ENCODE assay signal across 18 cellular contexts in the genomic region with DNA sequence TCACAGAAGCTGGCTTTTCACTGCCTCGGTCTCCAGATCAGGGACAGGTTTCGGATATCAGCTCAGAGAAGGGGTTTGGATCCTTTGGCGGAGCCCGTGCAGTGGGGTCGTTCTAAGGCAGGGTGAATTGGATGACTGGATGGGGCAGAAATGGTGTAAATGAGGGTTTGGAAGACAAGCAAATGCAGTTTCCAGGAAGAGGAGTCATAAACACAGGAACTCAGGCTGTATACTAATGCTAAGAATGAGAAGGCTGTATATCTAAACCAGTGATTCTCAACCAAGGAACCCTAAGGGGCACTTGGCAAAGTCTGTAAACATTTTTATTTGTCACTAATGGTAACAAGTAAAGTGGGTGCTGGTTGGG.
DNase-seq lines count a peak whose midpoint lies in the region; ATAC-seq and TF ChIP-seq lines count a peak whose summit lies in the region.
"Had no signal": no experiment of that assay in that cellular context is flagged by ENCODE, and none has a peak within 500 bp of the region (broad histone marks: within the 10 kb centered on the region; RNA-seq: fewer than 3 reads in every experiment).

No MANE protein-coding gene starts in this region.

- POLR2A ChIA-PET in SK-N-SH (lab: Yijun Ruan, JAX) = no interaction called here

- H4K20me1 ChIP-seq in GM23248 (ENCODE audit: insufficient read depth) (no peaks in the 10 kb centered on the region), SK-N-SH (ENCODE audit: insufficient read depth) (no peaks in the 10 kb centered on the region), hepatocyte (ENCODE audit: insufficient read depth, poor library complexity, severe bottlenecking) (no peaks in the 10 kb centered on the region)

- TF ChIP-seq CTCF in SK-N-SH (IDR thresholded peaks at IDR 0.05) (no peak), hepatocyte (IDR thresholded peaks at IDR 0.05; ENCODE audit: poor library complexity) (no peak)

- H3K27me3 ChIP-seq in GM23248 (replicated peaks; ENCODE audit: insufficient read depth) = no peaks in the 10 kb centered on the region
- H3K27me3 ChIP-seq in SK-N-SH (ENCODE audit: insufficient read depth) = no peaks in the 10 kb centered on the region
- H3K27me3 ChIP-seq in hepatocyte = no peaks in the 10 kb centered on the region
- H3K27me3 ChIP-seq: neutrophil had no signal

- peak overlapping the region; percentile 67 for H3K4me2 ChIP-seq in GM23248 (ENCODE audit: unreplicated experiment)
- H3K4me2 ChIP-seq in SK-N-SH = peak overlapping the region; percentile 72
- peak overlapping the region; percentile 56 for H3K4me2 ChIP-seq in hepatocyte

- peaks cover 19% of the 10 kb centered on the region for H3K4me1 ChIP-seq in GM23248 (ENCODE audit: insufficient read depth)
- peaks cover 0 to 14% of the 10 kb centered on the region in 2 experiments; a peak in 2 of 4 replicates for H3K4me1 ChIP-seq in SK-N-SH (ENCODE audit: control insufficient read depth in 1 of 2, insufficient read depth in 2 of 2, low read depth in 1 of 2, low read length in 1 of 2)
- H3K4me1 ChIP-seq in hepatocyte (ENCODE audit: insufficient read depth) = peaks cover 18% of the 10 kb centered on the region

- H3K4me3 ChIP-seq in GM23248 = peak overlapping the region; percentile 48
- peak overlapping the region; percentile 10 to 22; a peak in 2 of 4 replicates for H3K4me3 ChIP-seq in SK-N-SH (ENCODE audit: low read depth in 2 of 2, low read length in 1 of 2)
- no peak overlapping the region for H3K4me3 ChIP-seq in hepatocyte
- H3K4me3 ChIP-seq in skeletal muscle cell (ENCODE audit: low read depth, low read length) = peak overlapping the region; percentile 19

- peak overlapping the region; percentile 73 for H2AFZ ChIP-seq in GM23248
- H2AFZ ChIP-seq in SK-N-SH (ENCODE audit: low read depth) = peak overlapping the region; percentile 92
- peak overlapping the region; percentile 16 for H2AFZ ChIP-seq in hepatocyte

- no peak for TF ChIP-seq RAD21 in SK-N-SH (IDR thresholded peaks at IDR 0.05; ENCODE audit: low read length)

- in situ Hi-C loops in GM23248 (cut with MboI) = no loop called here

- no peaks in the 10 kb centered on the region for H3K9me2 ChIP-seq in GM23248 (ENCODE audit: insufficient read depth)
- H3K9me2 ChIP-seq in SK-N-SH = no peaks in the 10 kb centered on the region
- no peaks in the 10 kb centered on the region for H3K9me2 ChIP-seq in hepatocyte (replicated peaks; ENCODE audit: insufficient read depth)

- no peaks in the 10 kb centered on the region for H3K9me3 ChIP-seq in GM23248 (ENCODE audit: low read depth)
- no peaks in the 10 kb centered on the region for H3K9me3 ChIP-seq in SK-N-SH
- H3K9me3 ChIP-seq in hepatocyte (ENCODE audit: low read depth) = no peaks in the 10 kb centered on the region
- H3K9me3 ChIP-seq: neutrophil had no signal

- ATAC-seq in HG03139 (IDR thresholded peaks at IDR 0.05; ENCODE audit: unreplicated experiment) = no peak
- ATAC-seq: right cardiac atrium; stimulated activated naive CD8-positive, alpha-beta T cell treated with anti-CD3 and anti-CD28 coated beads, Interleukin-15, amount 100 ng/mL, for 72 hours had no signal

- 31 to 40% methylated on average over 5 of the region's 5 CpGs for WGBS in GM23248 (ENCODE audit: low coverage in 1 of 2, low lambda C conversion rate in 2 of 2, missing lambda C conversion rate in 2 of 2), 2 experiments
- WGBS in SK-N-SH (ENCODE audit: low lambda C conversion rate) = 9% methylated on average over 5 of the region's 5 CpGs
- WGBS in hepatocyte (ENCODE audit: low lambda C conversion rate, missing lambda C conversion rate) = 49% methylated on average over 5 of the region's 5 CpGs

- H3K79me2 ChIP-seq in GM23248 (ENCODE audit: insufficient read depth) (no peaks in the 10 kb centered on the region), SK-N-SH (ENCODE audit: insufficient read depth) (no peaks in the 10 kb centered on the region), hepatocyte (no peaks in the 10 kb centered on the region)

- TF ChIP-seq EP300 in SK-N-SH (IDR thresholded peaks at IDR 0.05; ENCODE audit: borderline replicate concordance in 1 of 2, low read depth in 1 of 2, low read length in 1 of 2) = no peak

- H3F3A ChIP-seq in GM23248 (ENCODE audit: insufficient read depth) (peaks cover 15% of the 10 kb centered on the region; the same call in 1 of the 2 replicates), SK-N-SH (replicated peaks; ENCODE audit: insufficient read depth) (peaks cover 13% of the 10 kb centered on the region)

- H3K36me3 ChIP-seq in GM23248 (ENCODE audit: low read depth) (no peaks in the 10 kb centered on the region), SK-N-SH (replicated peaks in 1 of 2; ENCODE audit: control insufficient read depth in 1 of 2, insufficient read depth in 2 of 2, low read length in 1 of 2) (no peaks in the 10 kb centered on the region), hepatocyte (replicated peaks; ENCODE audit: insufficient read depth, low read depth) (no peaks in the 10 kb centered on the region)
- H3K36me3 ChIP-seq: neutrophil had no signal

- peak overlapping the region; percentile 61 for H3K9ac ChIP-seq in GM23248
- peak overlapping the region; percentile 71 for H3K9ac ChIP-seq in SK-N-SH

- peak overlapping the region; percentile 84 for H3K27ac ChIP-seq in GM23248
- H3K27ac ChIP-seq in SK-N-SH (ENCODE audit: low read depth in 2 of 2, low read length in 1 of 2) = peak overlapping the region; percentile 47 to 88; a peak in 3 of 4 replicates
- H3K27ac ChIP-seq in hepatocyte = peak overlapping the region; percentile 75
- H3K27ac ChIP-seq: neutrophil had no signal

- CTCF ChIA-PET in SK-N-SH (lab: Yijun Ruan, JAX) = no interaction called here

- DNase-seq in GM23248 = no peak
- DNase-seq in SK-N-SH = no peak
- DNase-seq in hepatocyte (ENCODE audit: low spot score) = no peak
- DNase-seq in skeletal muscle cell (ENCODE audit: low read depth) = no peak
- no peak for DNase-seq in activated gamma-delta T cell treated with Interleukin-2 at 50 U/mL for 16 hours
- DNase-seq in activated gamma-delta T cell (lab: John Stamatoyannopoulos, UW) = no peak
- no peak for DNase-seq in stimulated activated CD4-positive, alpha-beta T cell treated with anti-CD3 and anti-CD28 coated beads, Interleukin-1b, Interleukin-23, amount 100 ng/mL, for 48 hours
- DNase-seq: activated CD4-positive, alpha-beta T cell treated with anti-CD3 and anti-CD28 coated beads, Interleukin-2, amount 10 ng/mL, durations not matched to agents 7 days and 5 days; activated naive CD4-positive, alpha-beta T cell; AML-193; midbrain; NCI-H1417 treated with DMSO at 0.1 percent for 48 hours; NCI-H2171 treated with DMSO at 0.1 percent for 48 hours; NCI-H82; right cardiac atrium; stimulated activated naive CD8-positive, alpha-beta T cell treated with anti-CD3 and anti-CD28 coated beads, Interleukin-15, amount 100 ng/mL, for 72 hours had no signal

TF ChIP-seq in SK-N-SH, 30 proteins besides CTCF, POLR2A, EP300 and RAD21:
- TF ChIP-seq GATA2 (CRISPR knock-in tag; IDR thresholded peaks at IDR 0.05) = no peak

Comparison
In these comparisons a context has a peak if more than half of its experiments do, and no peak if none do; other contexts are left out.
1. H2AFZ ChIP-seq: peak in every context shown above with its lines; median percentile 92 in SK-N-SH; 73 in GM23248; 16 in hepatocyte.